8 cellular contexts compared by ENCODE assay signal in the genomic region with DNA sequence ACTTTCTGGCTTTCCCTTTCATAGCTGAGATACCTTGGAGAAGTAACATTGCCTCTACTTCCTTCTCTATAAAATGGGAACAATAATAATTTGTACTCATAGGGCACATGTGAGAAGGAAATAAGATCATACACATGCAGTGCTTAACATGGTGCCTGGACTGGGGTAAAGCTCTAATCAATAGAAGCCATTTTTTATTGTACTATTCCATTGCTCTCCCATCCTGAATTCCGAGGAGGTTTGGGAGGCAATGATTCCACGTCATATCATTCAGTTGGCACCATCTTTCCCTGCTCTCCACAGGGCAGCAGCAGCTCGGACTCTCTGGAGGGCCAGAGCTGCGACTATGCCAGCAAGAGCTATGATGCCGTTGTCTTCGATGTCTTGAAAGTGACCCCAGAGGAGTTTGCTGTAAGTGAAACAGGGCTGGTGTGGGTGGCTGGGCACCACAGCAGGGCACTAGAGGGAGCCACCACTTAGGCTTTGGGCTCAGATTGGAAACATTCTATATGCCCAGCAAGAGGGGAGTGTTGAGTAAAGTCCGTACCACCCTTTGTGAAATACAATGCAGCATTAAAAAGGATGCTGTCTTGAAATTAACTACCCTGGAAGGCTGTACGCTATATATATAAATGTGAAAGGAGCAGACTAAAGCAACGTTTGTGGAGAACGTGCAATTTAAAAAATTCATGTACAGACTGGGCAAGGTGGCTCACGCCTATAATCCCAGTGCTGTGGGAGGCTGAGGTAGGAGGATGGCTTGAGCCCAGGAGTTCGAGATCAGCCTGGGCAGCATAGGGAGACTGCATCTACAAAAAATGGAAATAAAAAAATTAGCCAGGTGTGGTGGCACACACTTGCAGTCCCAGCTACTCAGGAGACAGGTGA. TPM values are rescaled to one million over a fixed set of nuclear protein-coding genes. Genes with fewer than 3 reads are reported as not detected.
DNase-seq lines count a peak whose midpoint lies in the region; ATAC-seq and TF ChIP-seq lines count a peak whose summit lies in the region.

No MANE protein-coding gene starts in this region.

- no peaks in the 10 kb centered on the region for H3K27me3 Mint-ChIP-seq in brain
- H3K27me3 Mint-ChIP-seq in immature natural killer cell (ENCODE audit: low read depth in 3 of 3), result peaks cover 3 to 4% (median 4%) of the 10 kb centered on the region in 3 donors

- peak; percentile 63 for DNase-seq in EH (ENCODE audit: low read depth)
- DNase-seq in T-helper 1 cell, result peak in 3 of 5 donors; percentile 11 to 56 (median 19)
- peak; percentile 26 to 55 (median 36) for DNase-seq in immature natural killer cell
- DNase-seq in stimulated activated CD4-positive, alpha-beta T cell treated with anti-CD3 and anti-CD28 coated beads, Interleukin-4, amount 100 ng/mL, for 24 hours, result peak; percentile 40

- no peak overlapping the region for H3K27ac Mint-ChIP-seq in brain
- H3K27ac Mint-ChIP-seq in immature natural killer cell, result peak overlapping the region in 3 of 6 donors; percentile 3 to 15 (median 3)

- TF ChIP-seq CTCF in LNCAP (IDR thresholded peaks at IDR 0.05) (peak; percentile 95), brain (conservative IDR thresholded peaks at IDR 0.05) (peak; percentile 49 to 69)

- peaks cover 6% of the 10 kb centered on the region for H3K4me1 Mint-ChIP-seq in brain
- H3K4me1 Mint-ChIP-seq in immature natural killer cell, result peaks cover 0 to 2% of the 10 kb centered on the region in 2 donors

- H3K9me3 Mint-ChIP-seq in brain (no peaks in the 10 kb centered on the region), immature natural killer cell (no peaks in the 10 kb centered on the region)

- H3K36me3 Mint-ChIP-seq in brain (peaks cover 21% of the 10 kb centered on the region), immature natural killer cell (peaks cover 0 to 21% (median 14%) of the 10 kb centered on the region in 3 donors)

- H3K4me3 Mint-ChIP-seq in brain (no peak overlapping the region), immature natural killer cell (no peak overlapping the region)

- ATAC-seq in HG03521 (IDR thresholded peaks at IDR 0.05; ENCODE audit: unreplicated experiment) (no peak), GM19324 (IDR thresholded peaks at IDR 0.05; ENCODE audit: low FRiP score, unreplicated experiment) (no peak)

RNA-seq across cellular contexts. Expression of gene RALGPS1, which starts 51.2 kb away (rescaled TPM):
- polyA plus RNA-seq in brain (ENCODE audit: insufficient read depth, low read depth, low replicate concordance) (25.3 TPM), immature natural killer cell (1 to 10 TPM; 2.6 to 3.4 (median 2.9) TPM)
